In genomic region chr2:202265467-202266277, GRCh38 we compare ENCODE assay signal across 8 cellular contexts. TPM values are rescaled to one million over a fixed set of nuclear protein-coding genes. Genes with fewer than 3 reads are reported as not detected.
DNase-seq lines count a peak whose midpoint lies in the region; ATAC-seq and TF ChIP-seq lines count a peak whose summit lies in the region.

Gene NOP58, plus strand, starts transcription at chr2:202265763. Its CDS starts 179 bp downstream, at chr2:202265942.

- peak within 1 kb of the TSS; percentile 93 for H3K9ac ChIP-seq in mucosa of stomach (ENCODE audit: low read length)

- peak within 1 kb of the TSS; percentile 51 for H3K4me3 Mint-ChIP-seq in activated T-cell treated with anti-CD3 and anti-CD28 coated beads, Interleukin-2, amount 50 U/mL, for 24 hours

- H3K36me3 Mint-ChIP-seq in activated T-cell treated with anti-CD3 and anti-CD28 coated beads, Interleukin-2, amount 50 U/mL, for 24 hours (ENCODE audit: low read depth): peaks cover 16% of the 10 kb centered on the region

- H3K27me3 ChIP-seq in esophagus (ENCODE audit: control insufficient read depth in 1 of 2, insufficient read depth in 2 of 2, low read length in 2 of 2) (no peaks in the 10 kb centered on the region), mucosa of stomach (ENCODE audit: control insufficient read depth, insufficient read depth, low read length) (no peaks in the 10 kb centered on the region)

- peak within 1 kb of the TSS; percentile 92 to 100 for H3K4me3 ChIP-seq in esophagus (ENCODE audit: low read depth in 1 of 2, low read length in 2 of 2)
- peak within 1 kb of the TSS; percentile 99 for H3K4me3 ChIP-seq in mucosa of stomach (ENCODE audit: low read length)

- no peaks in the 10 kb centered on the region for H3K27me3 Mint-ChIP-seq in activated T-cell treated with anti-CD3 and anti-CD28 coated beads, Interleukin-2, amount 50 U/mL, for 24 hours

- H3K36me3 ChIP-seq in esophagus (ENCODE audit: control insufficient read depth in 2 of 2, insufficient read depth in 2 of 2, low read length in 1 of 2) (no peaks in the 10 kb centered on the region), mucosa of stomach (ENCODE audit: control insufficient read depth, insufficient read depth, low read length) (no peaks in the 10 kb centered on the region)

- ATAC-seq in GM21717 (IDR thresholded peaks at IDR 0.05; ENCODE audit: unreplicated experiment): peak; percentile 90

- peaks cover 0 to 2% of the 10 kb centered on the region in 2 donors for H3K4me1 ChIP-seq in esophagus (ENCODE audit: control insufficient read depth in 2 of 2, insufficient read depth in 2 of 2, low read length in 1 of 2)
- no peaks in the 10 kb centered on the region for H3K4me1 ChIP-seq in mucosa of stomach (ENCODE audit: control insufficient read depth, insufficient read depth, low read length)

- peak; percentile 85 for DNase-seq in DMS153 treated with DMSO at 0.1 percent for 48 hours (lab: John Stamatoyannopoulos, UW; ENCODE audit: unreplicated experiment)
- peak; percentile 95 for DNase-seq in KBM-7
- peak; percentile 88 for DNase-seq in activated T-cell treated with anti-CD3 and anti-CD28 coated beads, Interleukin-2, amount 50 U/mL, for 24 hours
- DNase-seq in stimulated activated CD8-positive, alpha-beta memory T cell treated with anti-CD3 and anti-CD28 coated beads, Interleukin-7, amount 100 ng/mL, for 1 hour (ENCODE audit: low read depth in 2 of 2): peak; percentile 72 to 76

- in situ Hi-C loops in KBM-7 (cut with MboI; ENCODE audit: low pct_unique_long_range_greater_than_20kb, low sequenced_read_pairs): no loop called here

- peaks cover 21% of the 10 kb centered on the region for H3K4me1 Mint-ChIP-seq in activated T-cell treated with anti-CD3 and anti-CD28 coated beads, Interleukin-2, amount 50 U/mL, for 24 hours (ENCODE audit: low read depth)

- WGBS in esophagus, 2 donors: 0% methylated on average over 54 of the region's 54 CpGs

- H3K9me3 ChIP-seq in esophagus (ENCODE audit: control insufficient read depth in 2 of 2, insufficient read depth in 1 of 2, low read depth in 1 of 2, low read length in 1 of 2): no peaks in the 10 kb centered on the region
- no peaks in the 10 kb centered on the region for H3K9me3 ChIP-seq in mucosa of stomach (ENCODE audit: control insufficient read depth, low read length)

- H3K27ac Mint-ChIP-seq in activated T-cell treated with anti-CD3 and anti-CD28 coated beads, Interleukin-2, amount 50 U/mL, for 24 hours: peak within 1 kb of the TSS; percentile 87

- H3K27ac ChIP-seq in esophagus (ENCODE audit: low read depth in 2 of 2, low read length in 1 of 2): peak within 1 kb of the TSS; percentile 85 to 99

- no peaks in the 10 kb centered on the region for H3K9me3 Mint-ChIP-seq in activated T-cell treated with anti-CD3 and anti-CD28 coated beads, Interleukin-2, amount 50 U/mL, for 24 hours

TF ChIP-seq in PFSK-1, 5 proteins besides CTCF, POLR2A, EP300 and RAD21:
- TF ChIP-seq POLR2AphosphoS5 (IDR thresholded peaks at IDR 0.05; ENCODE audit: low read depth, low read length) (peak; percentile 97), TAF1 (IDR thresholded peaks at IDR 0.05; ENCODE audit: borderline replicate concordance, insufficient read depth, low read length) (peak; percentile 98), SIN3A (IDR thresholded peaks at IDR 0.05; ENCODE audit: borderline replicate concordance, insufficient read depth, low read length) (0 out of 2 replicates have a peak, but pooled peaks have one; percentile 15), FOXP2 (optimal IDR thresholded peaks at IDR 0.05; ENCODE audit: borderline replicate concordance, extremely low read depth, extremely low read length, insufficient read depth) (no peak), REST (IDR thresholded peaks at IDR 0.05; ENCODE audit: insufficient read depth in 1 of 2, low read depth in 2 of 2, low read length in 2 of 2) (no peak)

RNA-seq across cellular contexts. Expression of gene NOP58, which starts in this region (rescaled TPM):
- polyA plus RNA-seq in PFSK-1 (2012; ENCODE audit: insufficient read length, low read depth): 64.6 TPM
- polyA plus RNA-seq in esophagus: 10 to 100 TPM; 50.1 to 61.9 TPM

Comparison
In these comparisons a context has a peak if more than half of its experiments do, and no peak if none do; other contexts are left out.
1. Peak in every context shown above with its lines: DNase-seq, ATAC-seq, H3K4me3 ChIP-seq and H3K27ac ChIP-seq.